ENCODE assay signal across 8 cellular contexts in genomic region chr1:205321109-205321958, GRCh38. TPM values are rescaled to one million over a fixed set of nuclear protein-coding genes. Genes with fewer than 3 reads are reported as not detected.
A peak's percentile ranks its signal among the peaks of the same experiment; 100 is the strongest.
DNase-seq lines count a peak whose midpoint lies in the region; ATAC-seq and TF ChIP-seq lines count a peak whose summit lies in the region.

Gene NUAK2 (minus strand): TSS chr1:205321745. CDS start chr1:205321628, 117 bp downstream.

- TF ChIP-seq CTCF in CD14-positive monocyte (IDR thresholded peaks at IDR 0.05) = peak; percentile 26
- no peak for TF ChIP-seq CTCF in lower leg skin (IDR thresholded peaks at IDR 0.05)

- DNase-seq in CD14-positive monocyte (ENCODE audit: low spot score) = peak; percentile 86
- DNase-seq in NCI-H748 (lab: John Stamatoyannopoulos, UW; ENCODE audit: unreplicated experiment) = peak; percentile 89
- peak; percentile 57 to 80 for DNase-seq in activated CD8-positive, alpha-beta memory T cell treated with anti-CD3 and anti-CD28 coated beads for 1 hour (ENCODE audit: extremely low read depth in 1 of 2, low read depth in 1 of 2)
- peak; percentile 88 to 97 for DNase-seq in lower leg skin (ENCODE audit: low spot score in 2 of 2)
- DNase-seq in stimulated activated CD4-positive, alpha-beta T cell treated with anti-CD3 and anti-CD28 coated beads, Interleukin-4, amount 100 ng/mL, for 24 hours = peak; percentile 86

- peaks cover 22 to 23% of the 10 kb centered on the region in 2 donors for H3K36me3 Mint-ChIP-seq in CD14-positive monocyte

- H3K9me3 ChIP-seq in ectodermal cell (ENCODE audit: control insufficient read depth, low read length) = no peaks in the 10 kb centered on the region

- H3K27me3 ChIP-seq in ectodermal cell (ENCODE audit: control insufficient read depth, insufficient read depth, low read length, poor library complexity, severe bottlenecking) = no peaks in the 10 kb centered on the region

- peaks cover 0 to 5% (median 0%) of the 10 kb centered on the region in 7 donors for H3K9me3 Mint-ChIP-seq in CD14-positive monocyte

- TF ChIP-seq POLR2A in lower leg skin (IDR thresholded peaks at IDR 0.05) = no peak

- H3K4me3 Mint-ChIP-seq in CD14-positive monocyte = peak within 1 kb of the TSS; percentile 91 to 98

- H3K4me1 ChIP-seq in ectodermal cell (ENCODE audit: control insufficient read depth, insufficient read depth, low read length) = peaks cover 36% of the 10 kb centered on the region

- 0% methylated on average over 79 of the region's 79 CpGs for WGBS in ectodermal cell, 2 experiments
- WGBS in lower leg skin, 2 donors = 0% methylated on average over 46 to 58 of the region's 79 CpGs

- peak within 1 kb of the TSS; percentile 94 to 99 (median 95) for H3K27ac Mint-ChIP-seq in CD14-positive monocyte

- H3K36me3 ChIP-seq in ectodermal cell (ENCODE audit: control insufficient read depth, insufficient read depth, low read length) = no peaks in the 10 kb centered on the region

- ATAC-seq in HG02763 (IDR thresholded peaks at IDR 0.05; ENCODE audit: unreplicated experiment) = peak; percentile 55
- no peak for ATAC-seq in HG03095 (IDR thresholded peaks at IDR 0.05; ENCODE audit: unreplicated experiment)

- peak within 1 kb of the TSS; percentile 91 for H3K4me3 ChIP-seq in ectodermal cell (ENCODE audit: insufficient read depth, low read depth, low read length)
- peak within 1 kb of the TSS; percentile 73 for H3K4me3 ChIP-seq in lower leg skin (ENCODE audit: low read depth, poor library complexity, severe bottlenecking)

- H3K4me1 Mint-ChIP-seq in CD14-positive monocyte = peaks cover 55% of the 10 kb centered on the region

- peak within 1 kb of the TSS; percentile 64 for H3K27ac ChIP-seq in ectodermal cell (ENCODE audit: insufficient read depth, low read depth, low read length, poor library complexity, severe bottlenecking)

- intact Hi-C loops in CD14-positive monocyte (cut with micrococcal nuclease) = loop anchor here (2.0 to 5.0 kb wide), 2 partner anchors 15 to 34 kb away; no protein-coding TSS in a partner anchor
- intact Hi-C loops in lower leg skin (cut with DNase I; ENCODE audit: low total_unique reads) = no loop called here

- H3K27me3 Mint-ChIP-seq in CD14-positive monocyte (ENCODE audit: low read depth in 3 of 3) = peaks cover 5 to 10% (median 6%) of the 10 kb centered on the region in 3 donors

RNA-seq across cellular contexts. Expression of gene NUAK2, which starts in this region (rescaled TPM):
- polyA plus RNA-seq in CD14-positive monocyte = 10 to 100 TPM in 1 of 2 donors, 1 to 10 TPM in 1; 9.1 to 21.9 TPM
- polyA plus RNA-seq in ectodermal cell (2013, experiment 1 of 4) = 63.0 TPM
- 68.3 TPM for polyA plus RNA-seq in ectodermal cell (2013, experiment 2 of 4)
- polyA plus RNA-seq in ectodermal cell (2013, experiment 3 of 4) = 42.8 TPM
- 44.3 TPM for polyA plus RNA-seq in ectodermal cell (2013, experiment 4 of 4)
- total RNA-seq in lower leg skin = 10 to 100 TPM; 31.9 to 39.2 (median 32.3) TPM
